Comparison of ENCODE assay signal across 29 cellular contexts in the genomic region with DNA sequence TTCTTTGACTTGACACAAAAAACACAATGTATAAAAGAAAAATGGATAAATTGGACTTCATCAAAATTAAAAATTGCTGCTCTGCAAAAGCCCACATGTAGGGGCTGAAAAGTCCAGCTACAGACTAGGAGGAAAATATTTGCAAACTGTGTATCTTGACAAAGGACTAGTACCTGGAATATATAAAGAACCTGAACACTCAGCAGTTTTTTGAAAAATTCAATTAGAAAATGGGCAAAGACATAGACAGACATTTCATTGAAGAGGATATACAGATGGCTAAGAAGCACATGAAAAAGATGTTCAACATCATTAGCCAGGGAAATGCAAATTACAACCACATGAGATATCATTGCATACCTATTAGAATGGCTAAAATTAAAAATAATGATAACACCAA. TPM values are rescaled to one million over a fixed set of nuclear protein-coding genes. Genes with fewer than 3 reads are reported as not detected.
A peak's percentile ranks its signal among the peaks of the same experiment; 100 is the strongest.
DNase-seq lines count a peak whose midpoint lies in the region; ATAC-seq, FAIRE-seq and TF ChIP-seq lines count a peak whose summit lies in the region.
"Had no signal": no experiment of that assay in that cellular context is flagged by ENCODE, and none has a peak within 500 bp of the region (broad histone marks: within the 10 kb centered on the region; RNA-seq: fewer than 3 reads in every experiment).

No MANE protein-coding gene starts in this region.

- TF ChIP-seq CTCF in HepG2 (CRISPR knock-in tag; IDR thresholded peaks at IDR 0.05) (no peak), right lobe of liver (IDR thresholded peaks at IDR 0.05) (no peak)

- no peak for FAIRE-seq in HepG2 (lab: Jason Lieb, UNC)
- FAIRE-seq: GM12878, GM12892, GM18507 had no signal

- H3K79me2 ChIP-seq in HepG2 (ENCODE audit: insufficient read depth, low read length) (no peaks in the 10 kb centered on the region), Karpas-422 (ENCODE audit: low read length) (no peaks in the 10 kb centered on the region)

- TF ChIP-seq RAD21 in HepG2 (CRISPR knock-in tag; IDR thresholded peaks at IDR 0.05) = no peak

- H3K27me3 ChIP-seq in HepG2 (ENCODE audit: control insufficient read depth in 1 of 2, insufficient read depth in 2 of 2, low read length in 2 of 2) (no peaks in the 10 kb centered on the region; a peak in 1 of 5 replicates), right lobe of liver (no peaks in the 10 kb centered on the region), Karpas-422 (ENCODE audit: low read length) (no peaks in the 10 kb centered on the region)
- H3K27me3 ChIP-seq: BE2C, BLaER1 had no signal

- intact Hi-C loops in HepG2 (cut with micrococcal nuclease; ENCODE audit: unreplicated experiment) (no loop called here), right lobe of liver (cut with DNase I) (no loop called here)

- no TSS peak for BruUV-seq in HepG2 (replicated peaks; lab: Mats Ljungman, UMichigan)

- POLR2A ChIA-PET in HepG2 (lab: Yijun Ruan, JAX) = no interaction called here

- H2AFZ ChIP-seq in HepG2 (ENCODE audit: low read length) = no peak overlapping the region
- no peak overlapping the region for H2AFZ ChIP-seq in Karpas-422 (ENCODE audit: low read length)

- no peak overlapping the region for H3K4me2 ChIP-seq in HepG2 (ENCODE audit: low read depth, low read length)
- H3K4me2 ChIP-seq in Karpas-422 (ENCODE audit: low read depth, low read length, poor library complexity, severe bottlenecking) = peak overlapping the region; percentile 45
- H3K4me2 ChIP-seq: BLaER1 had no signal

- no peak for ATAC-seq in HepG2
- ATAC-seq in right lobe of liver = no peak
- no peak for ATAC-seq in activated CD4-positive, CD25-positive, alpha-beta regulatory T cell treated with anti-CD3 and anti-CD28 coated beads, Interleukin-2, amount 50 U/mL, for 24 hours
- ATAC-seq: GM12878 had no signal

- no peaks in the 10 kb centered on the region for H3K9me2 ChIP-seq in Karpas-422 (replicated peaks; ENCODE audit: insufficient read depth, low read length)

- no peak overlapping the region for H3K27ac ChIP-seq in HepG2 (ENCODE audit: extremely low read length, insufficient read depth, low read length)
- H3K27ac ChIP-seq in right lobe of liver = no peak overlapping the region
- H3K27ac ChIP-seq in Karpas-422 (ENCODE audit: low read length) = peak overlapping the region; percentile 74
- H3K27ac ChIP-seq: 22Rv1, BLaER1 had no signal

- H3K4me3 ChIP-seq in HepG2 (replicated peaks in 1 of 3; ENCODE audit: insufficient read depth in 1 of 3, low read depth in 2 of 3, low read length in 3 of 3) (no peak overlapping the region), right lobe of liver (no peak overlapping the region), Karpas-422 (ENCODE audit: low read length) (0 out of 2 replicates have a peak overlapping the region, but pooled peaks have one; percentile 14)
- H3K4me3 ChIP-seq: BLaER1, GM12878 had no signal

- H3K4me1 ChIP-seq in HepG2 (ENCODE audit: insufficient read depth, low read length) = no peaks in the 10 kb centered on the region
- H3K4me1 ChIP-seq in right lobe of liver = no peaks in the 10 kb centered on the region
- H3K4me1 ChIP-seq in Karpas-422 (ENCODE audit: low read length) = peaks cover 91% of the 10 kb centered on the region

- H3K36me3 ChIP-seq in HepG2 (replicated peaks in 1 of 2; ENCODE audit: control insufficient read depth in 1 of 2, insufficient read depth in 2 of 2, low read length in 2 of 2) (no peaks in the 10 kb centered on the region), right lobe of liver (no peaks in the 10 kb centered on the region), Karpas-422 (ENCODE audit: insufficient read depth, low read length) (no peaks in the 10 kb centered on the region)
- H3K36me3 ChIP-seq: BE2C had no signal

- H3K9ac ChIP-seq in HepG2 (ENCODE audit: insufficient read depth, low read depth, low read length) (no peak overlapping the region), Karpas-422 (ENCODE audit: low read length) (peak overlapping the region; percentile 15; the same call in 1 of the 2 replicates)
- H3K9ac ChIP-seq: BLaER1 had no signal

- H4K20me1 ChIP-seq in HepG2 (ENCODE audit: insufficient read depth, low read length) = no peaks in the 10 kb centered on the region
- no peaks in the 10 kb centered on the region for H4K20me1 ChIP-seq in Karpas-422 (ENCODE audit: insufficient read depth, low read depth, low read length)
- H4K20me1 ChIP-seq: BLaER1 had no signal

- CTCF ChIA-PET in HepG2 (lab: Yijun Ruan, JAX; ENCODE audit: low intra/inter-chr PET ratio, low total read pairs) = no interaction called here

- in situ Hi-C loops in HepG2 (cut with HindIII; ENCODE audit: extremely low pct_ligation_motif_present, low pct_unique_long_range_greater_than_20kb) = no loop called here

- peaks cover 5% of the 10 kb centered on the region; the same call in 1 of the 2 replicates for H3K9me3 ChIP-seq in HepG2 (ENCODE audit: low read length)
- H3K9me3 ChIP-seq in right lobe of liver = peaks cover 0 to 8% (median 0%) of the 10 kb centered on the region in 4 donors
- 0 out of 2 replicates have a peak, but pooled peaks cover 2% of the 10 kb centered on the region for H3K9me3 ChIP-seq in Karpas-422 (ENCODE audit: low read length)
- H3K9me3 ChIP-seq: BE2C had no signal

- no peak for DNase-seq in HepG2 (ENCODE audit: low spot score)
- no peak for DNase-seq in right lobe of liver
- peak; percentile 65 for DNase-seq in Karpas-422
- no peak for DNase-seq in NCI-H2171 treated with DMSO at 0.1 percent for 48 hours (lab: John Stamatoyannopoulos, UW)
- DNase-seq: ACHN; BE2C; C1 segment of cervical spinal cord; CD4-positive, alpha-beta memory T cell; CD4-positive, CD25-positive, alpha-beta regulatory T cell; CD8-positive, alpha-beta memory T cell; COR-L47; DMS 273 treated with DMSO at 0.1 percent for 48 hours; DMS153; DMS53; DMS79; DND-41; EL; GDM1 had no signal

- TF ChIP-seq EP300 in HepG2 (IDR thresholded peaks at IDR 0.05; ENCODE audit: low read depth in 2 of 2, low read length in 2 of 2) (no peak), HepG2 (CRISPR knock-in tag; IDR thresholded peaks at IDR 0.05; ENCODE audit: borderline replicate concordance) (no peak)

- TF ChIP-seq POLR2A in HepG2 (IDR thresholded peaks at IDR 0.05; ENCODE audit: insufficient read depth in 1 of 2, low read depth in 2 of 2, low read length in 2 of 2) (no peak), right lobe of liver (IDR thresholded peaks at IDR 0.05) (no peak)

RNA-seq across cellular contexts. Expression of a gene that starts 18.5 kb away (rescaled TPM):
- total RNA-seq in HepG2 (2016; rRNA removed; fragmentation: Illumina TruSeq; extraction: Trizol) = not detected in 2 replicates
- not detected in 2 replicates for total RNA-seq in HepG2 (2016; cell fraction: cytosol; rRNA removed; fragmentation: Illumina TruSeq; extraction: Trizol; ENCODE audit: low read depth)
- not detected in 2 replicates for total RNA-seq in HepG2 (2016; cell fraction: insoluble cytoplasmic fraction; rRNA removed; fragmentation: Illumina TruSeq; extraction: Trizol)
- total RNA-seq in HepG2 (2016; cell fraction: membrane; rRNA removed; fragmentation: Illumina TruSeq; extraction: Trizol) = not detected in 2 replicates
- total RNA-seq in HepG2 (2016; cell fraction: nucleus; rRNA removed; fragmentation: Illumina TruSeq; extraction: Trizol) = not detected in 2 replicates
- 0.22 TPM in 1 of 2 replicates, not detected in the other for polyA plus RNA-seq in HepG2 (2011; rRNA removed)
- not detected in 2 replicates for polyA plus RNA-seq in HepG2 (2011; cell fraction: cytosol; rRNA removed)
- 0.26 TPM in 1 of 2 replicates, not detected in the other for polyA plus RNA-seq in HepG2 (2011; cell fraction: nucleus; rRNA removed)
- polyA plus RNA-seq in HepG2 (2012) = not detected in 2 replicates
- not detected in 2 replicates for polyA plus RNA-seq in HepG2 (2016; cell fraction: cytosol; fragmentation: Illumina TruSeq; extraction: Trizol; ENCODE audit: low read depth)
- polyA plus RNA-seq in HepG2 (2016; cell fraction: insoluble cytoplasmic fraction; fragmentation: Illumina TruSeq; extraction: Trizol; ENCODE audit: low read depth) = not detected in 2 replicates
- polyA plus RNA-seq in HepG2 (2016; cell fraction: membrane; fragmentation: Illumina TruSeq; extraction: Trizol; ENCODE audit: low read depth) = not detected in 2 replicates
- not detected in 2 replicates for polyA plus RNA-seq in HepG2 (2016; cell fraction: nucleus; fragmentation: Illumina TruSeq; extraction: Trizol; ENCODE audit: insufficient read depth, low read depth)
- not detected in 2 replicates for polyA minus RNA-seq in HepG2 (2011; rRNA and poly(A)+ RNA removed; ENCODE audit: low replicate concordance)
- not detected in 2 replicates for polyA minus RNA-seq in HepG2 (2011; cell fraction: cytosol; rRNA and poly(A)+ RNA removed)
- not detected in 2 replicates for polyA minus RNA-seq in HepG2 (2011; cell fraction: nucleus; rRNA and poly(A)+ RNA removed)
- total RNA-seq in right lobe of liver = under 1 TPM in 2 of 6 experiments, not detected in 4; 0.49 to 0.56 TPM
- 4.1 and 18.4 TPM in 2 replicates for total RNA-seq in Karpas-422 (2014; rRNA removed; shearing (Covaris generic); ENCODE audit: low replicate concordance)
- total RNA-seq: A172; A673; CD4-positive, alpha-beta memory T cell; CD4-positive, CD25-positive, alpha-beta regulatory T cell; G401 had no signal
- polyA plus RNA-seq: AG04450; CD14-positive monocyte; CD4-positive, alpha-beta memory T cell; CD4-positive, CD25-positive, alpha-beta regulatory T cell; CD8-positive, alpha-beta memory T cell had no signal

RNA-seq across cellular contexts. Expression of a gene that starts 50.5 kb away (rescaled TPM):
- total RNA-seq in HepG2 (2016; rRNA removed; fragmentation: Illumina TruSeq; extraction: Trizol) (26.0 and 32.4 TPM in 2 replicates), right lobe of liver (10 to 100 TPM in 5 of 6 experiments, 1 to 10 TPM in 1; 9.5 to 16.9 (median 11.9) TPM)
- 13.2 and 15.1 TPM in 2 replicates for total RNA-seq in HepG2 (2016; cell fraction: cytosol; rRNA removed; fragmentation: Illumina TruSeq; extraction: Trizol; ENCODE audit: low read depth)
- 21.7 and 29.4 TPM in 2 replicates for total RNA-seq in HepG2 (2016; cell fraction: insoluble cytoplasmic fraction; rRNA removed; fragmentation: Illumina TruSeq; extraction: Trizol)
- 16.9 and 17.8 TPM in 2 replicates for total RNA-seq in HepG2 (2016; cell fraction: membrane; rRNA removed; fragmentation: Illumina TruSeq; extraction: Trizol)
- total RNA-seq in HepG2 (2016; cell fraction: nucleus; rRNA removed; fragmentation: Illumina TruSeq; extraction: Trizol) = 23.7 and 24.3 TPM in 2 replicates
- 12.4 and 13.4 TPM in 2 replicates for polyA plus RNA-seq in HepG2 (2011; rRNA removed)
- polyA plus RNA-seq in HepG2 (2011; cell fraction: cytosol; rRNA removed) = 9.6 and 15.4 TPM in 2 replicates
- polyA plus RNA-seq in HepG2 (2011; cell fraction: nucleus; rRNA removed) = 3.9 and 6.1 TPM in 2 replicates
- 14.8 and 19.3 TPM in 2 replicates for polyA plus RNA-seq in HepG2 (2012)
- 3.8 and 5.9 TPM in 2 replicates for polyA plus RNA-seq in HepG2 (2016; cell fraction: cytosol; fragmentation: Illumina TruSeq; extraction: Trizol; ENCODE audit: low read depth)
- 15.6 and 16.4 TPM in 2 replicates for polyA plus RNA-seq in HepG2 (2016; cell fraction: insoluble cytoplasmic fraction; fragmentation: Illumina TruSeq; extraction: Trizol; ENCODE audit: low read depth)
- 8.4 and 9.8 TPM in 2 replicates for polyA plus RNA-seq in HepG2 (2016; cell fraction: membrane; fragmentation: Illumina TruSeq; extraction: Trizol; ENCODE audit: low read depth)
- 26.7 and 29.8 TPM in 2 replicates for polyA plus RNA-seq in HepG2 (2016; cell fraction: nucleus; fragmentation: Illumina TruSeq; extraction: Trizol; ENCODE audit: insufficient read depth, low read depth)
- polyA minus RNA-seq in HepG2 (2011; rRNA and poly(A)+ RNA removed; ENCODE audit: low replicate concordance) = 13.5 and 22.6 TPM in 2 replicates
- 14.0 and 21.4 TPM in 2 replicates for polyA minus RNA-seq in HepG2 (2011; cell fraction: cytosol; rRNA and poly(A)+ RNA removed)
- polyA minus RNA-seq in HepG2 (2011; cell fraction: nucleus; rRNA and poly(A)+ RNA removed) = 11.3 and 15.5 TPM in 2 replicates
- 134 and 164 TPM in 2 replicates for total RNA-seq in Karpas-422 (2014; rRNA removed; shearing (Covaris generic); ENCODE audit: low replicate concordance)
